Comparison of ENCODE assay signal across 21 cellular contexts in genomic region chr11:6345356-6345755, GRCh38. TPM values are rescaled to one million over a fixed set of nuclear protein-coding genes. Genes with fewer than 3 reads are reported as not detected.
DNase-seq lines count a peak whose midpoint lies in the region; ATAC-seq, FAIRE-seq and TF ChIP-seq lines count a peak whose summit lies in the region.
"Had no signal": no experiment of that assay in that cellular context is flagged by ENCODE, and none has a peak within 500 bp of the region (broad histone marks: within the 10 kb centered on the region; RNA-seq: fewer than 3 reads in every experiment).

No MANE protein-coding gene starts in this region.

- H3K36me3 Mint-ChIP-seq in activated CD8-positive, alpha-beta T cell treated with anti-CD3 and anti-CD28 coated beads for 36 hours (ENCODE audit: low read depth): no peaks in the 10 kb centered on the region
- H3K36me3 Mint-ChIP-seq: CD14-positive monocyte; CD4-positive, alpha-beta memory T cell had no signal

- no peaks in the 10 kb centered on the region for H3K9me3 Mint-ChIP-seq in activated CD8-positive, alpha-beta T cell treated with anti-CD3 and anti-CD28 coated beads for 36 hours
- H3K9me3 Mint-ChIP-seq: CD14-positive monocyte; CD4-positive, alpha-beta memory T cell had no signal

- H3F3A ChIP-seq in GM23248 (ENCODE audit: insufficient read depth): no peaks in the 10 kb centered on the region

- H3K27me3 ChIP-seq in GM23248 (replicated peaks; ENCODE audit: insufficient read depth) (no peaks in the 10 kb centered on the region), K562 (ENCODE audit: control insufficient read depth in 2 of 2, insufficient read depth in 2 of 2, low read length in 2 of 2) (peaks cover 4 to 11% of the 10 kb centered on the region in 2 experiments; a peak in 4 of 5 replicates), BE2C (no peaks in the 10 kb centered on the region)
- H3K27me3 ChIP-seq: BLaER1 had no signal

- peak; percentile 4 for DNase-seq in GM23248
- DNase-seq in SW480 (ENCODE audit: low spot score): peak; percentile 18
- DNase-seq in K562 (ENCODE audit: extremely low read depth in 1 of 4, low spot score in 3 of 4): no peak
- peak; percentile 17 for DNase-seq in fibroblast of villous mesenchyme (ENCODE audit: low read depth)
- no peak for DNase-seq in epidermal melanocyte (ENCODE audit: insufficient read length, low spot score)
- no peak for DNase-seq in activated CD8-positive, alpha-beta T cell treated with anti-CD3 and anti-CD28 coated beads for 36 hours
- DNase-seq in BE2C: no peak
- DNase-seq: AML-193; CD4-positive, alpha-beta memory T cell; DMS153; DMS79; GDM1; H9 had no signal

- H3K9me3 ChIP-seq in GM23248 (ENCODE audit: low read depth) (no peaks in the 10 kb centered on the region), K562 (replicated peaks; ENCODE audit: control insufficient read depth, insufficient read depth, low read depth, low read length) (no peaks in the 10 kb centered on the region), BE2C (no peaks in the 10 kb centered on the region)
- H3K9me3 ChIP-seq: A549, BLaER1 had no signal

- H3K9ac ChIP-seq in GM23248: no peak overlapping the region
- H3K9ac ChIP-seq in K562 (ENCODE audit: insufficient read depth in 1 of 2, low read depth in 2 of 2, low read length in 2 of 2): no peak overlapping the region
- H3K9ac ChIP-seq: BLaER1 had no signal

- FAIRE-seq in K562 (lab: Jason Lieb, UNC): no peak
- FAIRE-seq: A549, GM12892, GM18507, H1, HepG2 had no signal

- in situ Hi-C loops in GM23248 (cut with MboI): loop anchor here (10.0 to 25.0 kb wide), 2 partner anchors 321 to 658 kb away; partner anchors contain the start of genes TRIM22 and TRIM5
- in situ Hi-C loops in K562 (cut with MboI): loop anchor here (25.0 kb wide), 1 partner anchor 1708 kb away; the partner anchor contains the start of genes OR51D1 and OR51E1

- H3K9me2 ChIP-seq in GM23248 (ENCODE audit: insufficient read depth): no peaks in the 10 kb centered on the region

- no peak overlapping the region for H3K4me3 Mint-ChIP-seq in activated CD8-positive, alpha-beta T cell treated with anti-CD3 and anti-CD28 coated beads for 36 hours
- H3K4me3 Mint-ChIP-seq: CD14-positive monocyte; CD4-positive, alpha-beta memory T cell; H9 had no signal

- H3K4me1 ChIP-seq in GM23248 (ENCODE audit: insufficient read depth) (no peaks in the 10 kb centered on the region), K562 (replicated peaks in 1 of 2; ENCODE audit: control insufficient read depth in 2 of 2, insufficient read depth in 2 of 2, low read length in 2 of 2) (no peaks in the 10 kb centered on the region), BE2C (no peaks in the 10 kb centered on the region)
- H3K4me1 ChIP-seq: A549, BLaER1 had no signal

- H3K36me3 ChIP-seq in GM23248 (ENCODE audit: low read depth) (no peaks in the 10 kb centered on the region), K562 (ENCODE audit: control insufficient read depth, insufficient read depth, low read length) (no peaks in the 10 kb centered on the region), BE2C (no peaks in the 10 kb centered on the region)
- H3K36me3 ChIP-seq: BLaER1 had no signal

- 83 to 86% methylated on average over 1 of the region's 1 CpG for WGBS in GM23248 (ENCODE audit: low coverage in 1 of 2, low lambda C conversion rate in 2 of 2, missing lambda C conversion rate in 2 of 2), 2 experiments
- WGBS in K562 (ENCODE audit: insufficient coverage, low coverage, missing lambda C conversion rate): 0% methylated on average over 1 of the region's 1 CpG

- H3K9me1 ChIP-seq in K562 (ENCODE audit: control insufficient read depth, insufficient read depth, low read length): no peaks in the 10 kb centered on the region

- POLR2A ChIA-PET in K562 (lab: Yijun Ruan, JAX): interaction anchor here (0.5 to 0.7 kb wide), 2 partner anchors 67 to 1437 kb away, joined by 3 to 4 read pairs; no protein-coding TSS in a partner anchor
- POLR2A ChIA-PET in activated CD8-positive, alpha-beta T cell treated with anti-CD3 and anti-CD28 coated beads for 36 hours (lab: Charles Lee): no interaction called here

- H3K79me2 ChIP-seq in GM23248 (ENCODE audit: insufficient read depth) (no peaks in the 10 kb centered on the region), K562 (ENCODE audit: control insufficient read depth, insufficient read depth, low read length) (no peaks in the 10 kb centered on the region)

- TF ChIP-seq CTCF in K562 (IDR thresholded peaks at IDR 0.05 in 2 of 3, conservative IDR thresholded peaks at IDR 0.05 in 1 of 3; ENCODE audit: insufficient read depth in 2 of 3, low read depth in 1 of 3, low read length in 3 of 3): no peak
- TF ChIP-seq CTCF in fibroblast of villous mesenchyme (IDR thresholded peaks at IDR 0.05; ENCODE audit: insufficient read depth, low read depth, low read length): no peak
- no peak for TF ChIP-seq CTCF in activated CD8-positive, alpha-beta T cell treated with anti-CD3 and anti-CD28 coated beads for 36 hours (IDR thresholded peaks at IDR 0.05)
- TF ChIP-seq CTCF in BE2C (IDR thresholded peaks at IDR 0.05; ENCODE audit: low read depth, low read length): no peak

- ATAC-seq in K562: no peak
- no peak for ATAC-seq in activated CD8-positive, alpha-beta T cell treated with anti-CD3 and anti-CD28 coated beads for 36 hours
- ATAC-seq: A549, HepG2 had no signal

- intact Hi-C loops in K562 (cut with micrococcal nuclease): no loop called here
- intact Hi-C loops in activated CD8-positive, alpha-beta T cell treated with anti-CD3 and anti-CD28 coated beads for 36 hours (cut with micrococcal nuclease): no loop called here

- peak overlapping the region; percentile 46; the same call in 1 of the 2 replicates for H2AFZ ChIP-seq in GM23248
- no peak overlapping the region for H2AFZ ChIP-seq in K562 (ENCODE audit: low read depth, low read length)

- H3K27ac ChIP-seq in GM23248 (no peak overlapping the region), K562 (ENCODE audit: extremely low read depth, low read depth, low read length) (no peak overlapping the region)
- H3K27ac ChIP-seq: 22Rv1, A549, BLaER1 had no signal

- no peaks in the 10 kb centered on the region for H4K20me1 ChIP-seq in GM23248 (ENCODE audit: insufficient read depth)
- H4K20me1 ChIP-seq in K562 (replicated peaks; ENCODE audit: control insufficient read depth, insufficient read depth, low read length): no peaks in the 10 kb centered on the region
- H4K20me1 ChIP-seq: BLaER1 had no signal

- no peak overlapping the region for H3K4me2 ChIP-seq in GM23248 (ENCODE audit: unreplicated experiment)
- no peak overlapping the region for H3K4me2 ChIP-seq in K562 (ENCODE audit: insufficient read depth, low read length)
- H3K4me2 ChIP-seq: A549, BLaER1 had no signal

- no peak for TF ChIP-seq EP300 in K562 (IDR thresholded peaks at IDR 0.05; ENCODE audit: low read length)

- no TSS peak for BruUV-seq in K562 (replicated peaks; lab: Mats Ljungman, UMichigan)

- H3K27me3 Mint-ChIP-seq in activated CD8-positive, alpha-beta T cell treated with anti-CD3 and anti-CD28 coated beads for 36 hours: peaks cover 4% of the 10 kb centered on the region

- H3K4me3 ChIP-seq in GM23248 (no peak overlapping the region), K562 (no peak overlapping the region), fibroblast of villous mesenchyme (ENCODE audit: low read depth, low read length) (no peak overlapping the region), BE2C (ENCODE audit: low read depth, low read length) (no peak overlapping the region)
- H3K4me3 ChIP-seq: A549, BLaER1 had no signal

- no peaks in the 10 kb centered on the region for H3K4me1 Mint-ChIP-seq in activated CD8-positive, alpha-beta T cell treated with anti-CD3 and anti-CD28 coated beads for 36 hours (ENCODE audit: low read depth)
- H3K4me1 Mint-ChIP-seq: CD4-positive, alpha-beta memory T cell had no signal

- no peak for TF ChIP-seq POLR2A in K562 (conservative IDR thresholded peaks at IDR 0.05)

- CTCF ChIA-PET in K562 (lab: Yijun Ruan, JAX; ENCODE audit: low intra/inter-chr PET ratio): interaction anchor here (0.5 kb wide), 1 partner anchor 466 kb away, joined by 3 read pairs; no protein-coding TSS in a partner anchor
- CTCF ChIA-PET in activated CD8-positive, alpha-beta T cell treated with anti-CD3 and anti-CD28 coated beads for 36 hours (lab: Charles Lee): interaction anchor here (1.2 to 2.2 kb wide), 3 partner anchors 9 to 94 kb away, joined by 3 to 17 read pairs (median 5); no protein-coding TSS in a partner anchor

- no peak overlapping the region for H3K27ac Mint-ChIP-seq in activated CD8-positive, alpha-beta T cell treated with anti-CD3 and anti-CD28 coated beads for 36 hours
- H3K27ac Mint-ChIP-seq: CD4-positive, alpha-beta memory T cell; H9 had no signal

- TF ChIP-seq RAD21 in K562 (CRISPR knock-in tag; conservative IDR thresholded peaks at IDR 0.05 in 1 of 2, IDR thresholded peaks at IDR 0.05 in 1 of 2): no peak

RNA-seq across cellular contexts. Expression of gene CAVIN3, which starts 25.1 kb away (rescaled TPM):
- total RNA-seq in GM23248 (2014; rRNA removed; shearing (Covaris generic)): 392 and 456 TPM in 2 replicates
- polyA plus RNA-seq in GM23248 (2016; fragmentation: Nextera tagmentation; extraction: Ambion mirVana): 290 and 301 TPM in 2 replicates
- not detected in 2 replicates for total RNA-seq in K562 (2011; cell fraction: chromatin; rRNA removed; ENCODE audit: low replicate concordance)
- not detected in 2 replicates for total RNA-seq in K562 (2011; cell fraction: nucleolus; rRNA removed)
- total RNA-seq in K562 (2011; cell fraction: nucleoplasm; rRNA removed): not detected in 2 replicates
- total RNA-seq in K562 (2014; rRNA removed): not detected in 2 replicates
- total RNA-seq in K562 (2014; rRNA removed; fragmentation: Illumina TruSeq; extraction: Trizol): not detected in 2 replicates
- not detected in 2 replicates for total RNA-seq in K562 (2015; rRNA removed; fragmentation: Illumina TruSeq; extraction: Trizol)
- 0.13 and 0.20 TPM in 2 replicates for total RNA-seq in K562 (2021)
- polyA plus RNA-seq in K562 (2011; rRNA removed): not detected in 2 replicates
- polyA plus RNA-seq in K562 (2011; cell fraction: cytosol; rRNA removed): 0.06 TPM in 1 of 2 replicates, not detected in the other
- not detected in 2 replicates for polyA plus RNA-seq in K562 (2011; cell fraction: nucleus; rRNA removed)
- not detected in 2 replicates for polyA plus RNA-seq in K562 (2012)
- not detected in 2 replicates for polyA plus RNA-seq in K562 (2014; fragmentation: Illumina TruSeq; extraction: Trizol)
- polyA plus RNA-seq in K562 (2014; fragmentation: Nextera tagmentation; extraction: Ambion mirVana): not detected
- polyA plus RNA-seq in K562 (2014; rRNA removed): not detected in 2 replicates
- polyA minus RNA-seq in K562 (2011; rRNA and poly(A)+ RNA removed): not detected in 2 replicates
- polyA minus RNA-seq in K562 (2011; cell fraction: cytosol; rRNA and poly(A)+ RNA removed): not detected in 2 replicates
- not detected in 2 replicates for polyA minus RNA-seq in K562 (2011; cell fraction: nucleus; rRNA and poly(A)+ RNA removed)
- total RNA-seq in fibroblast of villous mesenchyme: 142 and 374 TPM in 2 replicates
- total RNA-seq in activated CD8-positive, alpha-beta T cell treated with anti-CD3 and anti-CD28 coated beads for 36 hours: 10 to 100 TPM; 13.3 to 15.9 TPM
- not detected for polyA plus RNA-seq in BE2C (2012; ENCODE audit: insufficient read depth, insufficient read length, low read depth)
- total RNA-seq: HepG2 had no signal
- polyA plus RNA-seq: HepG2 had no signal

RNA-seq across cellular contexts. Expression of gene SMPD1, which starts 44.9 kb away (rescaled TPM):
- total RNA-seq in GM23248 (2014; rRNA removed; shearing (Covaris generic)): 70.1 and 87.8 TPM in 2 replicates
- polyA plus RNA-seq in GM23248 (2016; fragmentation: Nextera tagmentation; extraction: Ambion mirVana): 67.9 and 72.3 TPM in 2 replicates
- total RNA-seq in K562 (2011; cell fraction: chromatin; rRNA removed; ENCODE audit: low replicate concordance): 8.8 and 28.1 TPM in 2 replicates
- total RNA-seq in K562 (2011; cell fraction: nucleolus; rRNA removed): 25.3 and 28.3 TPM in 2 replicates
- total RNA-seq in K562 (2011; cell fraction: nucleoplasm; rRNA removed): 17.6 and 20.9 TPM in 2 replicates
- 5.1 and 5.2 TPM in 2 replicates for total RNA-seq in K562 (2014; rRNA removed)
- 1.9 and 2.8 TPM in 2 replicates for total RNA-seq in K562 (2014; rRNA removed; fragmentation: Illumina TruSeq; extraction: Trizol)
- 4.4 and 5.4 TPM in 2 replicates for total RNA-seq in K562 (2015; rRNA removed; fragmentation: Illumina TruSeq; extraction: Trizol)
- total RNA-seq in K562 (2021): 8.7 and 9.9 TPM in 2 replicates
- polyA plus RNA-seq in K562 (2011; rRNA removed): 4.0 and 6.5 TPM in 2 replicates
- polyA plus RNA-seq in K562 (2011; cell fraction: cytosol; rRNA removed): 6.9 and 9.9 TPM in 2 replicates
- 17.5 and 18.4 TPM in 2 replicates for polyA plus RNA-seq in K562 (2011; cell fraction: nucleus; rRNA removed)
- polyA plus RNA-seq in K562 (2012): 9.9 and 26.6 TPM in 2 replicates
- polyA plus RNA-seq in K562 (2014; fragmentation: Illumina TruSeq; extraction: Trizol): 7.6 and 9.1 TPM in 2 replicates
- polyA plus RNA-seq in K562 (2014; fragmentation: Nextera tagmentation; extraction: Ambion mirVana): 1 to 10 TPM in 1 of 2 experiments, under 1 TPM in 1; 0.90 to 1.8 TPM
- polyA plus RNA-seq in K562 (2014; rRNA removed): 5.9 and 8.0 TPM in 2 replicates
- 3.8 and 4.1 TPM in 2 replicates for polyA minus RNA-seq in K562 (2011; rRNA and poly(A)+ RNA removed)
- 5.3 and 6.4 TPM in 2 replicates for polyA minus RNA-seq in K562 (2011; cell fraction: cytosol; rRNA and poly(A)+ RNA removed)
- 5.1 and 6.3 TPM in 2 replicates for polyA minus RNA-seq in K562 (2011; cell fraction: nucleus; rRNA and poly(A)+ RNA removed)
- 35.0 and 37.7 TPM in 2 replicates for total RNA-seq in fibroblast of villous mesenchyme
- 10 to 100 TPM; 10.6 to 11.2 TPM for total RNA-seq in activated CD8-positive, alpha-beta T cell treated with anti-CD3 and anti-CD28 coated beads for 36 hours
- 28.3 TPM for polyA plus RNA-seq in BE2C (2012; ENCODE audit: insufficient read depth, insufficient read length, low read depth)

Comparison
In these comparisons a context has a peak if more than half of its experiments do, and no peak if none do; other contexts are left out.
1. DNase-seq: peak in GM23248 (single experiment), SW480 (single experiment) and fibroblast of villous mesenchyme (single experiment); none in K562 (0 of 4), epidermal melanocyte (single experiment), activated CD8-positive, alpha-beta T cell treated with anti-CD3 and anti-CD28 coated beads for 36 hours (single experiment) and BE2C (single experiment).
2. RNA of gene CAVIN3, which starts 25.1 kb away (total RNA-seq): 392 to 456 TPM in GM23248, 142 to 374 TPM in fibroblast of villous mesenchyme and 13.3 to 15.9 TPM in activated CD8-positive, alpha-beta T cell treated with anti-CD3 and anti-CD28 coated beads for 36 hours; 0.13 to 0.20 TPM in K562; every median in the first group is over 10 times any median in the second.